In genomic region chr5:90395005-90395404, GRCh38 we compare ENCODE assay signal across 17 cellular contexts. TPM values are rescaled to one million over a fixed set of nuclear protein-coding genes. Genes with fewer than 3 reads are reported as not detected.
DNase-seq lines count a peak whose midpoint lies in the region; ATAC-seq, FAIRE-seq and TF ChIP-seq lines count a peak whose summit lies in the region.
"Had no signal": no experiment of that assay in that cellular context is flagged by ENCODE, and none has a peak within 500 bp of the region (broad histone marks: within the 10 kb centered on the region; RNA-seq: fewer than 3 reads in every experiment).

No MANE protein-coding gene starts in this region.

- DNase-seq in A549 (ENCODE audit: low read depth in 1 of 2, low spot score in 1 of 2): no peak
- no peak for DNase-seq in K562 (ENCODE audit: extremely low read depth in 1 of 4, low spot score in 3 of 4)
- DNase-seq in T-helper 1 cell: no peak
- no peak for DNase-seq in NCI-H2081 treated with DMSO at 0.1 percent for 48 hours (lab: John Stamatoyannopoulos, UW)
- DNase-seq in left ventricle myocardium superior: no peak
- DNase-seq: ACHN; AML-193; BE2C; CD4-positive, alpha-beta T cell; CD8-positive, alpha-beta memory T cell; DMS53; DMS79 treated with DMSO at 0.1 percent for 48 hours; GOT3; H7; HCEC 1CT had no signal

- ATAC-seq in A549 (no peak), K562 (no peak), left ventricle myocardium superior (no peak)

- POLR2A ChIA-PET in A549 (lab: Yijun Ruan, JAX): no interaction called here
- POLR2A ChIA-PET in K562 (lab: Yijun Ruan, JAX): interaction anchor here (0.6 to 0.7 kb wide), 2 partner anchors 52 to 95 kb away, joined by 3 to 4 read pairs; no protein-coding TSS in a partner anchor

- H3K4me1 ChIP-seq in A549 (no peaks in the 10 kb centered on the region), K562 (replicated peaks in 1 of 2; ENCODE audit: control insufficient read depth in 2 of 2, insufficient read depth in 2 of 2, low read length in 2 of 2) (no peaks in the 10 kb centered on the region; a peak in 1 of 5 replicates)
- H3K4me1 ChIP-seq: BE2C; BLaER1 treated with 17β-estradiol and CSF1 and Interleukin-3, amounts not matched to agents 10 nM and 100 nM had no signal

- no peaks in the 10 kb centered on the region for H4K20me1 ChIP-seq in K562 (replicated peaks; ENCODE audit: control insufficient read depth, insufficient read depth, low read length)
- H4K20me1 ChIP-seq: BLaER1 treated with 17β-estradiol and CSF1 and Interleukin-3, amounts not matched to agents 10 nM and 100 nM had no signal

- no peak for TF ChIP-seq EP300 in A549 (IDR thresholded peaks at IDR 0.05)
- TF ChIP-seq EP300 in K562 (IDR thresholded peaks at IDR 0.05; ENCODE audit: low read length): no peak

- H3K27me3 ChIP-seq in K562 (ENCODE audit: control insufficient read depth in 2 of 2, insufficient read depth in 2 of 2, low read length in 2 of 2): no peaks in the 10 kb centered on the region
- H3K27me3 ChIP-seq: BE2C; BLaER1 treated with 17β-estradiol and CSF1 and Interleukin-3, amounts not matched to agents 10 nM and 100 nM had no signal

- no TSS peak for BruUV-seq in K562 (replicated peaks; lab: Mats Ljungman, UMichigan)

- TF ChIP-seq RAD21 in A549 (conservative IDR thresholded peaks at IDR 0.05 in 1 of 2, IDR thresholded peaks at IDR 0.05 in 1 of 2) (no peak), K562 (CRISPR knock-in tag; conservative IDR thresholded peaks at IDR 0.05 in 1 of 2, IDR thresholded peaks at IDR 0.05 in 1 of 2) (no peak)

- CTCF ChIA-PET in A549 (lab: Yijun Ruan, JAX): no interaction called here
- CTCF ChIA-PET in K562 (lab: Yijun Ruan, JAX; ENCODE audit: low intra/inter-chr PET ratio): no interaction called here

- H3K9me3 ChIP-seq in A549: no peaks in the 10 kb centered on the region
- H3K9me3 ChIP-seq in K562 (replicated peaks; ENCODE audit: control insufficient read depth, insufficient read depth, low read depth, low read length): no peaks in the 10 kb centered on the region
- H3K9me3 ChIP-seq: BE2C had no signal

- H3K4me3 ChIP-seq in A549: no peak overlapping the region
- H3K4me3 ChIP-seq in K562: no peak overlapping the region
- H3K4me3 ChIP-seq: BLaER1 treated with 17β-estradiol and CSF1 and Interleukin-3, amounts not matched to agents 10 nM and 100 nM had no signal

- H3K36me3 ChIP-seq in K562 (ENCODE audit: control insufficient read depth, insufficient read depth, low read length): peaks cover 60% of the 10 kb centered on the region; the same call in 2 of the 3 replicates
- H3K36me3 ChIP-seq: BE2C had no signal

- FAIRE-seq in A549 (lab: Jason Lieb, UNC): no peak
- peak; percentile 63 for FAIRE-seq in G401.6 (lab: Jason Lieb, UNC)
- FAIRE-seq in K562 (lab: Jason Lieb, UNC): no peak

- no peak overlapping the region for H3K27ac ChIP-seq in A549
- no peak overlapping the region for H3K27ac ChIP-seq in K562 (ENCODE audit: extremely low read depth, low read depth, low read length)
- H3K27ac ChIP-seq: BLaER1 treated with 17β-estradiol and CSF1 and Interleukin-3, amounts not matched to agents 10 nM and 100 nM had no signal

- intact Hi-C loops in K562 (cut with micrococcal nuclease): no loop called here
- intact Hi-C loops in left ventricle myocardium superior (cut with micrococcal nuclease): no loop called here

- H2AFZ ChIP-seq in K562 (ENCODE audit: low read depth, low read length): no peak overlapping the region

- H3K9me1 ChIP-seq in K562 (ENCODE audit: control insufficient read depth, insufficient read depth, low read length): no peaks in the 10 kb centered on the region

- WGBS in A549 (ENCODE audit: missing lambda C conversion rate): 94% methylated on average over 2 of the region's 2 CpGs
- 96% methylated on average over 2 of the region's 2 CpGs for WGBS in K562 (ENCODE audit: insufficient coverage, low coverage, missing lambda C conversion rate)

- in situ Hi-C loops in K562 (cut with MboI): no loop called here

- TF ChIP-seq POLR2A in A549 (IDR thresholded peaks at IDR 0.05; ENCODE audit: low read length) (no peak), K562 (conservative IDR thresholded peaks at IDR 0.05) (no peak)

- TF ChIP-seq CTCF in A549 (IDR thresholded peaks at IDR 0.05): no peak
- no peak for TF ChIP-seq CTCF in K562 (IDR thresholded peaks at IDR 0.05 in 2 of 3, conservative IDR thresholded peaks at IDR 0.05 in 1 of 3; ENCODE audit: insufficient read depth in 2 of 3, low read depth in 1 of 3, low read length in 3 of 3)

- no peaks in the 10 kb centered on the region for H3K79me2 ChIP-seq in K562 (ENCODE audit: control insufficient read depth, insufficient read depth, low read length)

- no peak overlapping the region for H3K9ac ChIP-seq in K562 (ENCODE audit: insufficient read depth in 1 of 2, low read depth in 2 of 2, low read length in 2 of 2)
- H3K9ac ChIP-seq: BLaER1 treated with 17β-estradiol and CSF1 and Interleukin-3, amounts not matched to agents 10 nM and 100 nM had no signal

- H3K4me2 ChIP-seq in A549 (no peak overlapping the region), K562 (ENCODE audit: insufficient read depth, low read length) (no peak overlapping the region)
- H3K4me2 ChIP-seq: BLaER1 treated with 17β-estradiol and CSF1 and Interleukin-3, amounts not matched to agents 10 nM and 100 nM had no signal

TF ChIP-seq in A549, 52 proteins besides CTCF, POLR2A, EP300 and RAD21:
- TF ChIP-seq CEBPB (IDR thresholded peaks at IDR 0.05): peak; percentile 49 to 75; a peak in 2 of 4 replicates
- TF ChIP-seq KDM1A (IDR thresholded peaks at IDR 0.05; ENCODE audit: low read depth): no peak

TF ChIP-seq in K562, 482 proteins besides CTCF, POLR2A, EP300 and RAD21:
- no peak for TF ChIP-seq ZNF696 (CRISPR knock-in tag; conservative IDR thresholded peaks at IDR 0.05)
- 0 out of 2 replicates have a peak, but pooled peaks have one; percentile 43 for TF ChIP-seq IRF9 (tag; IDR thresholded peaks at IDR 0.05)
- TF ChIP-seq CEBPG (CRISPR knock-in tag; IDR thresholded peaks at IDR 0.05): no peak
- peak; percentile 63 to 98; a peak in 3 of 4 replicates for TF ChIP-seq CEBPG (tag; conservative IDR thresholded peaks at IDR 0.05 in 1 of 2, IDR thresholded peaks at IDR 0.05 in 1 of 2)
- peak; percentile 92 for TF ChIP-seq CEBPB (tag; IDR thresholded peaks at IDR 0.05)

RNA-seq across cellular contexts. Expression of gene CETN3, which starts 14.6 kb away (rescaled TPM):
- 18.4 and 50.8 TPM in 2 replicates for polyA plus RNA-seq in A549 (2011; rRNA removed)
- 2.7 and 5.4 TPM in 2 replicates for polyA plus RNA-seq in A549 (2012; cell fraction: cytosol; rRNA removed)
- 0.84 and 1.4 TPM in 2 replicates for polyA plus RNA-seq in A549 (2012; cell fraction: nucleus; rRNA removed)
- 49.8 to 52.9 TPM (median 49.9 TPM) in 3 replicates for polyA plus RNA-seq in A549 (2017; fragmentation: RNase III; extraction: RNeasy Plus Mini Kit Qiagen cat#74134 plus additional on column Dnase treatment)
- 0.39 and 1.4 TPM in 2 replicates for polyA minus RNA-seq in A549 (2011; rRNA and poly(A)+ RNA removed)
- 6.3 and 30.9 TPM in 2 replicates for total RNA-seq in K562 (2011; cell fraction: chromatin; rRNA removed; ENCODE audit: low replicate concordance)
- total RNA-seq in K562 (2011; cell fraction: nucleolus; rRNA removed): 2.3 and 5.0 TPM in 2 replicates
- total RNA-seq in K562 (2011; cell fraction: nucleoplasm; rRNA removed): 11.4 and 21.7 TPM in 2 replicates
- total RNA-seq in K562 (2014; rRNA removed): 41.6 and 57.3 TPM in 2 replicates
- 99.4 and 121 TPM in 2 replicates for total RNA-seq in K562 (2014; rRNA removed; fragmentation: Illumina TruSeq; extraction: Trizol)
- 74.5 and 82.4 TPM in 2 replicates for total RNA-seq in K562 (2015; rRNA removed; fragmentation: Illumina TruSeq; extraction: Trizol)
- total RNA-seq in K562 (2021): 42.8 and 43.3 TPM in 2 replicates
- 38.4 and 63.2 TPM in 2 replicates for polyA plus RNA-seq in K562 (2011; rRNA removed)
- 1.1 and 6.2 TPM in 2 replicates for polyA plus RNA-seq in K562 (2011; cell fraction: cytosol; rRNA removed)
- 6.0 and 10.5 TPM in 2 replicates for polyA plus RNA-seq in K562 (2011; cell fraction: nucleus; rRNA removed)
- 46.4 and 76.7 TPM in 2 replicates for polyA plus RNA-seq in K562 (2012)
- 77.6 and 87.4 TPM in 2 replicates for polyA plus RNA-seq in K562 (2014; fragmentation: Illumina TruSeq; extraction: Trizol)
- 10 to 100 TPM; 80.5 to 91.3 TPM for polyA plus RNA-seq in K562 (2014; fragmentation: Nextera tagmentation; extraction: Ambion mirVana)
- 109 and 113 TPM in 2 replicates for polyA plus RNA-seq in K562 (2014; rRNA removed)
- polyA minus RNA-seq in K562 (2011; rRNA and poly(A)+ RNA removed): 11.1 and 15.7 TPM in 2 replicates
- 5.7 and 9.1 TPM in 2 replicates for polyA minus RNA-seq in K562 (2011; cell fraction: cytosol; rRNA and poly(A)+ RNA removed)
- 11.0 and 27.2 TPM in 2 replicates for polyA minus RNA-seq in K562 (2011; cell fraction: nucleus; rRNA and poly(A)+ RNA removed)
- total RNA-seq in left ventricle myocardium superior: 26.9 TPM

Comparison
In these comparisons a context has a peak if more than half of its experiments do, and no peak if none do; other contexts are left out.
1. Of the 35 proteins assayed by ChIP-seq in both K562 and A549: peak only in K562: none; only in A549: none; in both: CEBPB; in neither: 34.